9 cellular contexts compared by ENCODE assay signal in genomic region chr20:44384423-44385027, GRCh38. TPM values are rescaled to one million over a fixed set of nuclear protein-coding genes. Genes with fewer than 3 reads are reported as not detected.
A peak's percentile ranks its signal among the peaks of the same experiment; 100 is the strongest.
DNase-seq lines count a peak whose midpoint lies in the region; ATAC-seq and TF ChIP-seq lines count a peak whose summit lies in the region.
"Had no signal": no experiment of that assay in that cellular context is flagged by ENCODE, and none has a peak within 500 bp of the region (broad histone marks: within the 10 kb centered on the region; RNA-seq: fewer than 3 reads in every experiment).

No MANE protein-coding gene starts in this region.

- TF ChIP-seq EP300 in neural cell (conservative IDR thresholded peaks at IDR 0.05; ENCODE audit: poor library complexity, severe bottlenecking) (no peak), stomach (IDR thresholded peaks at IDR 0.05) (no peak)

- no peaks in the 10 kb centered on the region for H4K20me1 ChIP-seq in DOHH2 (ENCODE audit: control insufficient read depth, insufficient read depth, low read depth, low read length)
- H4K20me1 ChIP-seq in IMR-90 (ENCODE audit: insufficient read depth, low read length) = no peaks in the 10 kb centered on the region; the same call in 1 of the 2 replicates
- no peaks in the 10 kb centered on the region for H4K20me1 ChIP-seq in PC-9 (ENCODE audit: insufficient read depth)
- no peaks in the 10 kb centered on the region for H4K20me1 ChIP-seq in neural cell (ENCODE audit: insufficient read depth)

- H3K27me3 ChIP-seq in DOHH2 (ENCODE audit: control insufficient read depth, low read length) (no peaks in the 10 kb centered on the region), IMR-90 (ENCODE audit: control insufficient read depth, insufficient read depth, low read length) (peaks cover 7% of the 10 kb centered on the region), PC-9 (ENCODE audit: insufficient read depth, low read depth) (no peaks in the 10 kb centered on the region), neural cell (ENCODE audit: insufficient read depth, low read depth, low read length) (no peaks in the 10 kb centered on the region), stomach (peaks cover 0 to 41% (median 0%) of the 10 kb centered on the region in 3 donors)

- H3K27ac ChIP-seq in DOHH2 (ENCODE audit: low read depth, low read length) (no peak overlapping the region), IMR-90 (ENCODE audit: insufficient read depth, low read length) (no peak overlapping the region), PC-9 (no peak overlapping the region), neural cell (ENCODE audit: low read length) (no peak overlapping the region), stomach (no peak overlapping the region)

- no peak overlapping the region for H3K14ac ChIP-seq in IMR-90 (replicated peaks; ENCODE audit: low read depth, low read length)

- H3K4me2 ChIP-seq in DOHH2 (ENCODE audit: low read length) (no peak overlapping the region), IMR-90 (ENCODE audit: low read depth, low read length) (no peak overlapping the region), PC-9 (0 out of 2 replicates have a peak overlapping the region, but pooled peaks have one; percentile 24), neural cell (ENCODE audit: low read length) (no peak overlapping the region)

- BruUV-seq in IMR-90 (replicated peaks; lab: Mats Ljungman, UMichigan) (no TSS peak), PC-9 (replicated peaks; lab: Mats Ljungman, UMichigan) (no TSS peak)

- H2BK120ac ChIP-seq in IMR-90 (ENCODE audit: low read depth, low read length) = no peak overlapping the region

- H2BK20ac ChIP-seq in IMR-90 (ENCODE audit: low read depth, low read length) = no peak overlapping the region

- POLR2A ChIA-PET in IMR-90 (lab: Charles Lee; ENCODE audit: unreplicated experiment) = no interaction called here
- POLR2A ChIA-PET in PC-9 (lab: Charles Lee; ENCODE audit: unreplicated experiment) = no interaction called here

- TF ChIP-seq RAD21 in IMR-90 (IDR thresholded peaks at IDR 0.05; ENCODE audit: low read length) (peak; percentile 68), neural cell (conservative IDR thresholded peaks at IDR 0.05) (peak; percentile 50)

- H4K8ac ChIP-seq in IMR-90 (ENCODE audit: low read depth in 2 of 2, low read length in 2 of 2) = no peak overlapping the region

- H3K79me2 ChIP-seq in DOHH2 (ENCODE audit: control insufficient read depth, low read length) (no peaks in the 10 kb centered on the region), PC-9 (ENCODE audit: low read depth) (no peaks in the 10 kb centered on the region), neural cell (replicated peaks; ENCODE audit: insufficient read depth, low read length) (no peaks in the 10 kb centered on the region)

- DNase-seq in IMR-90 (peak; percentile 38), PC-9 (peak; percentile 60 to 82), fibroblast of gingiva (ENCODE audit: low read depth) (peak; percentile 34), stomach (peak; percentile 87), HuH-7.5 (ENCODE audit: low spot score) (no peak)
- DNase-seq in activated T-cell treated with anti-CD3 and anti-CD28 coated beads, Interleukin-2, amount 50 U/mL, for 1 hour = peak; percentile 83

- no peak overlapping the region for H2BK15ac ChIP-seq in IMR-90 (ENCODE audit: low read depth, low read length)

- H3K4me1 ChIP-seq in DOHH2 (ENCODE audit: control insufficient read depth, low read length) (no peaks in the 10 kb centered on the region), IMR-90 (ENCODE audit: control insufficient read depth, insufficient read depth, low read length) (no peaks in the 10 kb centered on the region), PC-9 (replicated peaks; ENCODE audit: insufficient read depth) (no peaks in the 10 kb centered on the region; the same call in 1 of the 2 replicates), stomach (peaks cover 0 to 16% (median 8%) of the 10 kb centered on the region in 4 donors)

- H2AK5ac ChIP-seq in IMR-90 (ENCODE audit: low read depth, low read length) = no peak overlapping the region

- no peaks in the 10 kb centered on the region for H3K36me3 ChIP-seq in DOHH2 (ENCODE audit: control insufficient read depth, low read length)
- H3K36me3 ChIP-seq in IMR-90 (ENCODE audit: control insufficient read depth, insufficient read depth, low read length) = no peaks in the 10 kb centered on the region
- H3K36me3 ChIP-seq in PC-9 (ENCODE audit: low read depth) = no peaks in the 10 kb centered on the region
- H3K36me3 ChIP-seq in neural cell (ENCODE audit: insufficient read depth, low read length) = no peaks in the 10 kb centered on the region
- H3K36me3 ChIP-seq in stomach = no peaks in the 10 kb centered on the region

- no peaks in the 10 kb centered on the region for H3F3A ChIP-seq in DOHH2 (ENCODE audit: control insufficient read depth, insufficient read depth)
- peaks cover 5% of the 10 kb centered on the region; the same call in 1 of the 2 replicates for H3F3A ChIP-seq in PC-9 (ENCODE audit: insufficient read depth, low read depth)
- H3F3A ChIP-seq in neural cell (ENCODE audit: insufficient read depth, low read length, poor library complexity, severe bottlenecking) = no peaks in the 10 kb centered on the region

- 83% methylated on average over 1 of the region's 9 CpGs; no CpG with 5 or more reads in 1 of the 2 experiments for WGBS in IMR-90 (ENCODE audit: extremely low coverage in 2 of 2, insufficient read length in 1 of 2), 2 experiments
- WGBS in stomach, 5 donors = 17 to 21% (median 18%) methylated on average over 9 of the region's 9 CpGs

- CTCF ChIA-PET in IMR-90 (lab: Yijun Ruan, JAX) = interaction anchor here (0.6 to 1.3 kb wide), 10 partner anchors 9 to 299 kb away, joined by 3 to 8 read pairs (median 4); no protein-coding TSS in a partner anchor
- CTCF ChIA-PET in PC-9 (lab: Charles Lee) = interaction anchor here (0.5 to 1.2 kb wide), 10 partner anchors 20 to 975 kb away, joined by 3 to 9 read pairs (median 3); no protein-coding TSS in a partner anchor

- no peak overlapping the region for H3K9ac ChIP-seq in IMR-90 (ENCODE audit: low read depth, low read length)
- H3K9ac ChIP-seq in neural cell (ENCODE audit: low read length) = no peak overlapping the region

- H2AFZ ChIP-seq in IMR-90 (replicated peaks; ENCODE audit: low read length, poor library complexity) (no peak overlapping the region), PC-9 (no peak overlapping the region), neural cell (ENCODE audit: low read depth, low read length) (no peak overlapping the region)

- in situ Hi-C loops in IMR-90 (cut with MboI; ENCODE audit: low sequenced_read_pairs) = loop anchor here (5.0 to 25.0 kb wide), 2 partner anchors 223 to 478 kb away; no protein-coding TSS in a partner anchor

- no peak overlapping the region for H4K91ac ChIP-seq in IMR-90 (ENCODE audit: insufficient read depth, low read depth, low read length)

- H4K5ac ChIP-seq in IMR-90 (ENCODE audit: low read depth, low read length) = no peak overlapping the region

- H3K4me3 ChIP-seq in DOHH2 (ENCODE audit: low read length) = no peak overlapping the region
- no peak overlapping the region for H3K4me3 ChIP-seq in IMR-90 (ENCODE audit: insufficient read depth, low read depth, low read length)
- H3K4me3 ChIP-seq in PC-9 = no peak overlapping the region
- H3K4me3 ChIP-seq in neural cell (ENCODE audit: low read length) = no peak overlapping the region
- H3K4me3 ChIP-seq in stomach = no peak overlapping the region

- no peaks in the 10 kb centered on the region for H3K9me2 ChIP-seq in DOHH2 (replicated peaks; ENCODE audit: control insufficient read depth, low read length)
- no peaks in the 10 kb centered on the region for H3K9me2 ChIP-seq in PC-9 (ENCODE audit: insufficient read depth)
- no peaks in the 10 kb centered on the region for H3K9me2 ChIP-seq in neural cell (ENCODE audit: insufficient read depth, low read length)

- no peak overlapping the region for H2BK5ac ChIP-seq in IMR-90 (ENCODE audit: low read depth, low read length, poor library complexity, severe bottlenecking)

- no peaks in the 10 kb centered on the region for H3K79me1 ChIP-seq in IMR-90 (ENCODE audit: low read depth in 1 of 2, low read length in 2 of 2)

- H3K9me3 ChIP-seq in DOHH2 (ENCODE audit: control insufficient read depth, insufficient read depth, low read length) = no peaks in the 10 kb centered on the region
- no peaks in the 10 kb centered on the region for H3K9me3 ChIP-seq in IMR-90 (ENCODE audit: control insufficient read depth, insufficient read depth, low read length)
- no peaks in the 10 kb centered on the region for H3K9me3 ChIP-seq in PC-9 (ENCODE audit: insufficient read depth, low read depth)
- no peaks in the 10 kb centered on the region for H3K9me3 ChIP-seq in neural cell (ENCODE audit: low read length)
- no peaks in the 10 kb centered on the region for H3K9me3 ChIP-seq in stomach

- intact Hi-C loops in IMR-90 (cut with micrococcal nuclease) = loop anchor here (1.0 to 5.0 kb wide), 4 partner anchors 77 to 348 kb away; no protein-coding TSS in a partner anchor
- intact Hi-C loops in PC-9 (cut with micrococcal nuclease; ENCODE audit: unreplicated experiment) = loop anchor here (5.0 kb wide), 2 partner anchors 298 to 363 kb away; partner anchors contain the start of gene KCNK15
- intact Hi-C loops in stomach (cut with DNase I; ENCODE audit: low total_unique reads) = loop anchor here (5.0 to 10.0 kb wide), 2 partner anchors 167 to 230 kb away; no protein-coding TSS in a partner anchor

- H3K56ac ChIP-seq in IMR-90 (ENCODE audit: extremely low read depth, insufficient read depth, low read length) = no peak overlapping the region

- H2AK9ac ChIP-seq in IMR-90 (replicated peaks; ENCODE audit: low read depth, low read length, poor library complexity) = peak overlapping the region; percentile 20

- H3K4ac ChIP-seq in IMR-90 (ENCODE audit: low read depth, low read length) = no peak overlapping the region

- no peak overlapping the region for H3K18ac ChIP-seq in IMR-90 (ENCODE audit: low read depth, low read length)

- TF ChIP-seq CTCF in DOHH2 (IDR thresholded peaks at IDR 0.05; ENCODE audit: low read depth, low read length, poor library complexity, severe bottlenecking) = peak; percentile 95
- TF ChIP-seq CTCF in IMR-90 (conservative IDR thresholded peaks at IDR 0.05; ENCODE audit: low read depth, low read length) = peak; percentile 74
- peak; percentile 95 for TF ChIP-seq CTCF in PC-9 (conservative IDR thresholded peaks at IDR 0.05)
- TF ChIP-seq CTCF in neural cell (IDR thresholded peaks at IDR 0.05; ENCODE audit: poor library complexity, severe bottlenecking) = peak; percentile 66
- peak in 5 of 7 experiments; percentile 35 to 80 (median 74) for TF ChIP-seq CTCF in stomach (IDR thresholded peaks at IDR 0.05)

- dilution Hi-C loops in IMR-90 (cut with HindIII; ENCODE audit: low sequenced_read_pairs, unreplicated experiment) = no loop called here

- ATAC-seq in IMR-90 (ENCODE audit: low read depth) = peak; percentile 68; the same call in 1 of the 2 replicates

- H3K23ac ChIP-seq in IMR-90 (ENCODE audit: low read depth, low read length) = no peak overlapping the region

- no peak for TF ChIP-seq POLR2A in IMR-90 (IDR thresholded peaks at IDR 0.05; ENCODE audit: low read depth, low read length)
- no peak for TF ChIP-seq POLR2A in stomach (IDR thresholded peaks at IDR 0.05)

- no peaks in the 10 kb centered on the region for H3K9me1 ChIP-seq in IMR-90 (ENCODE audit: insufficient read depth, low read length)

RNA-seq across cellular contexts. Expression of gene HNF4A, which starts 29.0 kb away (rescaled TPM):
- total RNA-seq in IMR-90 (2012; rRNA removed) (not detected in 2 replicates), PC-9 (2021) (0.13 and 0.58 TPM in 2 replicates), stomach (10 to 100 TPM; 10.3 to 64.8 (median 33.5) TPM)
- polyA plus RNA-seq in IMR-90 (2012; rRNA removed) (not detected in 2 replicates), neural cell (0.68 TPM in 1 of 2 replicates, not detected in the other), stomach (10 to 100 TPM in 1 of 3 donors, 1 to 10 TPM in 2; 1.3 to 18.5 (median 9.2) TPM)
- not detected in 2 replicates for polyA plus RNA-seq in IMR-90 (2012; cell fraction: cytosol; rRNA removed)
- polyA plus RNA-seq in IMR-90 (2012; cell fraction: nucleus; rRNA removed; ENCODE audit: low replicate concordance) = not detected in 2 replicates
- polyA minus RNA-seq in neural cell = not detected in 2 replicates

RNA-seq across cellular contexts. Expression of gene R3HDML, which starts 47.7 kb away (rescaled TPM):
- not detected in 2 replicates for total RNA-seq in IMR-90 (2012; rRNA removed)
- polyA plus RNA-seq in IMR-90 (2012; rRNA removed) = not detected in 2 replicates
- not detected in 2 replicates for polyA plus RNA-seq in IMR-90 (2012; cell fraction: cytosol; rRNA removed)
- not detected in 2 replicates for polyA plus RNA-seq in IMR-90 (2012; cell fraction: nucleus; rRNA removed; ENCODE audit: low replicate concordance)
- total RNA-seq in PC-9 (2021) = not detected in 2 replicates
- polyA plus RNA-seq in neural cell = not detected in 2 replicates
- polyA minus RNA-seq in neural cell = not detected in 2 replicates
- total RNA-seq in stomach = not detected
- not detected for polyA plus RNA-seq in stomach
- polyA plus RNA-seq: adipose tissue had no signal
